In the genomic region with DNA sequence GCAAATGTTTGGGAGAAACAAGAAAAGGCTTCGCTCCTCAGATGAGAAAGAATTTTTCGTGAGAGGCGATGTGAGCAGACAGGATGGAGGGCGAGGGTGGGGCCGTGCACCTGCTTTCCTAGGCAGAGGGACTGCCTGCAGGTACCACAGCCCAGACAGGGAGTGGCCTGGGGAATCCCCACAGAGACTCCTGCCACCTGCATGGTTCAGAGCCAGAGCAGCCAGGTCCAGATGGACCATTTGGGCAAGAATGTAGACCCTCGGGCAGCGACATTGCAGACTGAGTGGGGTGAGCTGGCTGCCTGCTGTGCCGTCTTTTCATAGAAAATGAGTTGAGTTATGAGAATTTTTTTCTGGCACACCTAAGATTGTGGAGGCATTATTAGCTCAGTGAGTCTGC, we compare ENCODE assay signal across 21 cellular contexts.
DNase-seq lines count a peak whose midpoint lies in the region; ATAC-seq and TF ChIP-seq lines count a peak whose summit lies in the region.
"Had no signal": no experiment of that assay in that cellular context is flagged by ENCODE, and none has a peak within 500 bp of the region (broad histone marks: within the 10 kb centered on the region; RNA-seq: fewer than 3 reads in every experiment).

No MANE protein-coding gene starts in this region.

- H3K27ac ChIP-seq in H9 (ENCODE audit: insufficient read length, low read depth, low read length) (no peak overlapping the region), SU-DHL-6 (ENCODE audit: low read depth, low read length) (no peak overlapping the region), neural progenitor cell (no peak overlapping the region)
- H3K27ac ChIP-seq: epithelial cell of prostate, gastrocnemius medialis, HL-60, thyroid gland had no signal

- H3K27me3 ChIP-seq in H9 (ENCODE audit: insufficient read depth, low read length), result no peaks in the 10 kb centered on the region
- no peaks in the 10 kb centered on the region for H3K27me3 ChIP-seq in SU-DHL-6 (ENCODE audit: low read length)
- no peaks in the 10 kb centered on the region for H3K27me3 ChIP-seq in neural progenitor cell
- H3K27me3 ChIP-seq: thyroid gland had no signal

- H2AFZ ChIP-seq in H9 (ENCODE audit: low read length) (no peak overlapping the region), SU-DHL-6 (ENCODE audit: low read depth, low read length, severe bottlenecking) (no peak overlapping the region), neural progenitor cell (replicated peaks) (peak overlapping the region; percentile 9)

- H2BK15ac ChIP-seq in H9 (ENCODE audit: low read depth, low read length), result no peak overlapping the region

- no peaks in the 10 kb centered on the region for H3K9me3 ChIP-seq in H9 (ENCODE audit: control insufficient read depth, low read depth, low read length)
- no peaks in the 10 kb centered on the region for H3K9me3 ChIP-seq in SU-DHL-6 (ENCODE audit: insufficient read depth, low read length)
- no peaks in the 10 kb centered on the region for H3K9me3 ChIP-seq in neural progenitor cell (ENCODE audit: low read depth)
- H3K9me3 ChIP-seq: gastrocnemius medialis, thyroid gland had no signal

- H3K4me2 ChIP-seq in H9 (ENCODE audit: insufficient read depth, insufficient read length, low read length) (no peak overlapping the region), SU-DHL-6 (ENCODE audit: low read depth, low read length, poor library complexity, severe bottlenecking) (peak overlapping the region; percentile 20), neural progenitor cell (no peak overlapping the region)

- no peak overlapping the region for H3K4me3 ChIP-seq in SU-DHL-6 (ENCODE audit: insufficient read depth, low read length, poor library complexity, severe bottlenecking)
- H3K4me3 ChIP-seq in neural progenitor cell, result no peak overlapping the region
- H3K4me3 ChIP-seq: gastrocnemius medialis, K562, thyroid gland had no signal

- H2AK5ac ChIP-seq in H9 (ENCODE audit: insufficient read length, low read length), result no peak overlapping the region

- H3K27me3 Mint-ChIP-seq in H9 (ENCODE audit: low read depth) (no peaks in the 10 kb centered on the region; the same call in 1 of the 2 replicates), neural progenitor cell (ENCODE audit: insufficient read depth, low read depth) (peaks cover 2% of the 10 kb centered on the region)
- H3K27me3 Mint-ChIP-seq in T-helper 2 cell treated with Interferon-gamma antibody and Interleukin-4, amounts not matched to agents 5 μg/mL and 100 μg/mL, for 36 hours (ENCODE audit: low read depth), result peaks cover 12% of the 10 kb centered on the region

- H2BK12ac ChIP-seq in H9 (ENCODE audit: insufficient read length, low read depth, low read length), result no peak overlapping the region

- H3K9ac ChIP-seq in H9 (ENCODE audit: extremely low read depth, insufficient read length, low read length), result no peak overlapping the region
- H3K9ac ChIP-seq in SU-DHL-6 (ENCODE audit: low read length), result no peak overlapping the region
- H3K9ac ChIP-seq in neural progenitor cell, result no peak overlapping the region

- ATAC-seq in activated CD4-positive, CD25-positive, alpha-beta regulatory T cell treated with anti-CD3 and anti-CD28 coated beads, Interleukin-2, amount 50 U/mL, for 24 hours, result no peak
- ATAC-seq: gastrocnemius medialis, K562, left ventricle myocardium superior had no signal

- H3T11ph ChIP-seq in H9 (ENCODE audit: low read length), result no peak overlapping the region

- H4K91ac ChIP-seq in H9 (ENCODE audit: insufficient read length, low read depth, low read length), result no peak overlapping the region

- H3K23me2 ChIP-seq in H9 (ENCODE audit: insufficient read length, low read depth, low read length, poor library complexity, severe bottlenecking), result no peaks in the 10 kb centered on the region

- no peak overlapping the region for H3K56ac ChIP-seq in H9 (ENCODE audit: insufficient read length, low read depth, low read length)

- no peaks in the 10 kb centered on the region for H3F3A ChIP-seq in SU-DHL-6 (ENCODE audit: insufficient read depth)
- H3F3A ChIP-seq in neural progenitor cell (ENCODE audit: low read depth), result no peaks in the 10 kb centered on the region

- no peak overlapping the region for H3K18ac ChIP-seq in H9 (ENCODE audit: insufficient read length, low read depth, low read length)

- H3K9me2 ChIP-seq in SU-DHL-6 (replicated peaks; ENCODE audit: insufficient read depth, low read length), result no peaks in the 10 kb centered on the region

- H4K5ac ChIP-seq in H9 (ENCODE audit: insufficient read length, low read depth, low read length), result no peak overlapping the region

- H2BK120ac ChIP-seq in H9 (ENCODE audit: low read depth, low read length, poor library complexity, severe bottlenecking), result no peak overlapping the region

- no CpG with 5 or more reads among the region's 8 CpGs for WGBS in H9 (ENCODE audit: extremely low coverage, insufficient read length, low lambda C conversion rate)

- H3K4me3 Mint-ChIP-seq in H9 (no peak overlapping the region), neural progenitor cell (no peak overlapping the region)
- H3K4me3 Mint-ChIP-seq in T-helper 2 cell treated with Interferon-gamma antibody and Interleukin-4, amounts not matched to agents 5 μg/mL and 100 μg/mL, for 36 hours, result no peak overlapping the region
- H3K4me3 Mint-ChIP-seq: activated CD4-positive, alpha-beta T cell treated with anti-CD3 and anti-CD28 coated beads, Interleukin-2, amount 10 ng/mL, durations not matched to agents 24 days and 14 days; activated naive CD4-positive, alpha-beta T cell treated with anti-CD3 and anti-CD28 coated beads for 36 hours had no signal

- H4K20me1 ChIP-seq in H9 (ENCODE audit: control insufficient read depth, insufficient read depth, insufficient read length) (no peaks in the 10 kb centered on the region), SU-DHL-6 (ENCODE audit: low read depth, low read length) (no peaks in the 10 kb centered on the region), neural progenitor cell (ENCODE audit: low read depth) (no peaks in the 10 kb centered on the region)

- no peaks in the 10 kb centered on the region; the same call in 1 of the 2 replicates for H3K4me1 ChIP-seq in H9 (ENCODE audit: insufficient read depth, low read length)
- peaks cover 14% of the 10 kb centered on the region for H3K4me1 ChIP-seq in neural progenitor cell
- H3K4me1 ChIP-seq: gastrocnemius medialis, thyroid gland had no signal

- no peaks in the 10 kb centered on the region for H3K36me3 Mint-ChIP-seq in H9 (ENCODE audit: insufficient read depth in 1 of 3, low read depth in 3 of 3)
- no peaks in the 10 kb centered on the region for H3K36me3 Mint-ChIP-seq in neural progenitor cell
- no peaks in the 10 kb centered on the region for H3K36me3 Mint-ChIP-seq in T-helper 2 cell treated with Interferon-gamma antibody and Interleukin-4, amounts not matched to agents 5 μg/mL and 100 μg/mL, for 36 hours (ENCODE audit: low read depth)

- H3K79me2 ChIP-seq in H9 (ENCODE audit: insufficient read depth, low read length), result no peaks in the 10 kb centered on the region
- H3K79me2 ChIP-seq in SU-DHL-6 (ENCODE audit: insufficient read depth, low read length), result no peaks in the 10 kb centered on the region
- H3K79me2 ChIP-seq in neural progenitor cell (ENCODE audit: low read depth), result no peaks in the 10 kb centered on the region

- H2BK20ac ChIP-seq in H9 (ENCODE audit: low read depth, low read length, poor library complexity, severe bottlenecking), result no peak overlapping the region

- H2BK5ac ChIP-seq in H9 (ENCODE audit: insufficient read length, low read length), result no peak overlapping the region

- peak; percentile 49 for DNase-seq in H9
- peak; percentile 81 for DNase-seq in NCI-H2196 treated with DMSO at 0.1 percent for 48 hours (lab: John Stamatoyannopoulos, UW; ENCODE audit: unreplicated experiment)
- no peak for DNase-seq in neural progenitor cell (ENCODE audit: low spot score)
- DNase-seq in T-helper 2 cell treated with Interferon-gamma antibody and Interleukin-4, amounts not matched to agents 5 μg/mL and 100 μg/mL, for 36 hours (ENCODE audit: low spot score), result no peak
- DNase-seq in stimulated activated CD4-positive, alpha-beta T cell treated with anti-CD3 and anti-CD28 coated beads, Interleukin-1b, Interleukin-23, amount 100 ng/mL, for 48 hours, result no peak
- DNase-seq in GM03348 (ENCODE audit: low spot score), result no peak
- DNase-seq: activated CD4-positive, alpha-beta T cell treated with anti-CD3 and anti-CD28 coated beads, Interleukin-2, amount 10 ng/mL, durations not matched to agents 24 days and 14 days; activated naive CD4-positive, alpha-beta T cell treated with anti-CD3 and anti-CD28 coated beads for 36 hours; AML-193; cortex of kidney; gastrocnemius medialis; left ventricle myocardium superior; NCI-H1105 treated with DMSO at 0.1 percent for 48 hours; small intestine; T1000; thyroid gland had no signal

- no peak overlapping the region for H4K8ac ChIP-seq in H9 (replicated peaks; ENCODE audit: insufficient read length, low read depth, low read length)

- H3K4me1 Mint-ChIP-seq in H9, result peaks cover 14 to 18% of the 10 kb centered on the region in 2 experiments
- peaks cover 22% of the 10 kb centered on the region for H3K4me1 Mint-ChIP-seq in neural progenitor cell
- H3K4me1 Mint-ChIP-seq in T-helper 2 cell treated with Interferon-gamma antibody and Interleukin-4, amounts not matched to agents 5 μg/mL and 100 μg/mL, for 36 hours (ENCODE audit: low read depth), result no peaks in the 10 kb centered on the region
- H3K4me1 Mint-ChIP-seq: activated CD4-positive, alpha-beta T cell treated with anti-CD3 and anti-CD28 coated beads, Interleukin-2, amount 10 ng/mL, durations not matched to agents 24 days and 14 days had no signal

- H3K23ac ChIP-seq in H9 (ENCODE audit: insufficient read length, low read depth, low read length), result no peak overlapping the region

- H3K27ac Mint-ChIP-seq in H9, result no peak overlapping the region
- peak overlapping the region; percentile 88 for H3K27ac Mint-ChIP-seq in neural progenitor cell
- H3K27ac Mint-ChIP-seq in T-helper 2 cell treated with Interferon-gamma antibody and Interleukin-4, amounts not matched to agents 5 μg/mL and 100 μg/mL, for 36 hours, result no peak overlapping the region
- H3K27ac Mint-ChIP-seq: activated CD4-positive, alpha-beta T cell treated with anti-CD3 and anti-CD28 coated beads, Interleukin-2, amount 10 ng/mL, durations not matched to agents 24 days and 14 days; activated naive CD4-positive, alpha-beta T cell treated with anti-CD3 and anti-CD28 coated beads for 36 hours had no signal

- TF ChIP-seq CTCF in H9 (conservative IDR thresholded peaks at IDR 0.05) (no peak), SU-DHL-6 (IDR thresholded peaks at IDR 0.05; ENCODE audit: insufficient read depth, low read length, poor library complexity, severe bottlenecking) (no peak), neural progenitor cell (IDR thresholded peaks at IDR 0.05) (no peak)

- H3K4ac ChIP-seq in H9 (ENCODE audit: low read depth, low read length), result no peak overlapping the region

- H3K79me1 ChIP-seq in H9 (ENCODE audit: insufficient read depth, low read depth, low read length, poor library complexity, severe bottlenecking), result no peaks in the 10 kb centered on the region

- no peak overlapping the region for H3K14ac ChIP-seq in H9 (ENCODE audit: insufficient read depth, low read length)

- H3K36me3 ChIP-seq in SU-DHL-6 (ENCODE audit: low read length) (no peaks in the 10 kb centered on the region), neural progenitor cell (no peaks in the 10 kb centered on the region)
- H3K36me3 ChIP-seq: gastrocnemius medialis, thyroid gland had no signal

- H3K9me3 Mint-ChIP-seq in H9, result peaks cover 0 to 3% of the 10 kb centered on the region in 2 experiments; a peak in 2 of 5 replicates
- peaks cover 5% of the 10 kb centered on the region for H3K9me3 Mint-ChIP-seq in neural progenitor cell
- no peaks in the 10 kb centered on the region for H3K9me3 Mint-ChIP-seq in T-helper 2 cell treated with Interferon-gamma antibody and Interleukin-4, amounts not matched to agents 5 μg/mL and 100 μg/mL, for 36 hours
- H3K9me3 Mint-ChIP-seq: activated CD4-positive, alpha-beta T cell treated with anti-CD3 and anti-CD28 coated beads, Interleukin-2, amount 10 ng/mL, durations not matched to agents 24 days and 14 days; activated naive CD4-positive, alpha-beta T cell treated with anti-CD3 and anti-CD28 coated beads for 36 hours had no signal

Comparison
In these comparisons a context has a peak if more than half of its experiments do, and no peak if none do; other contexts are left out.
1. DNase-seq: peak in H9 (single experiment) and NCI-H2196 treated with DMSO at 0.1 percent for 48 hours (single experiment); none in neural progenitor cell (single experiment), T-helper 2 cell treated with Interferon-gamma antibody and Interleukin-4, amounts not matched to agents 5 μg/mL and 100 μg/mL, for 36 hours (single experiment), stimulated activated CD4-positive, alpha-beta T cell treated with anti-CD3 and anti-CD28 coated beads, Interleukin-1b, Interleukin-23, amount 100 ng/mL, for 48 hours (single experiment) and GM03348 (single experiment).